26 cellular contexts compared by ENCODE assay signal in genomic region chr5:64286381-64286780, GRCh38.
"Had no signal": no experiment of that assay in that cellular context is flagged by ENCODE, and none has a peak within 500 bp of the region (broad histone marks: within the 10 kb centered on the region; RNA-seq: fewer than 3 reads in every experiment).

No MANE protein-coding gene starts in this region.

- H3K9ac ChIP-seq: neural progenitor cell, parathyroid adenoma had no signal

- FAIRE-seq: urothelium cell line had no signal

- H3K4me1 ChIP-seq: neural progenitor cell, parathyroid adenoma, psoas muscle, spleen, tibial nerve, upper lobe of left lung, vagina had no signal

- H3K4me3 ChIP-seq: neural progenitor cell, ovary, psoas muscle, skin epidermis, smooth muscle cell, spleen, thoracic aorta, thyroid gland, tibial nerve, upper lobe of left lung, vagina had no signal

- ATAC-seq: naive thymus-derived CD4-positive, alpha-beta T cell; natural killer cell; psoas muscle; stimulated activated memory B cell treated with anti-CD40 and anti-IgM and Interleukin-4, amounts not matched to agents 10 μg/mL and 1 μg/mL and 100 μg/mL, for 72 hours; stimulated activated naive CD8-positive, alpha-beta T cell treated with anti-CD3 and anti-CD28 coated beads, Interleukin-15, amount 100 ng/mL, for 72 hours; stimulated activated naive CD8-positive, alpha-beta T cell treated with anti-CD3 and anti-CD28 coated beads, Interleukin-15, Interleukin-2, amounts not matched to agents 100 U/mL and 50 U/mL, for 24 hours had no signal

- H3K27me3 ChIP-seq: neural progenitor cell, ovary, spleen, thyroid gland, tibial nerve, upper lobe of left lung, vagina had no signal

- H3K36me3 ChIP-seq: neural progenitor cell, ovary, spleen, thoracic aorta, thyroid gland, tibial nerve, upper lobe of left lung, vagina had no signal

- H3K27ac ChIP-seq: neural progenitor cell, ovary, parathyroid adenoma, psoas muscle, skin epidermis, spleen, thoracic aorta, thyroid gland, tibial nerve, upper lobe of left lung, vagina had no signal

- H2AFZ ChIP-seq: neural progenitor cell, parathyroid adenoma had no signal

- DNase-seq: naive thymus-derived CD4-positive, alpha-beta T cell; natural killer cell; occipital lobe; ovary; psoas muscle; spleen; stimulated activated CD4-positive, alpha-beta T cell treated with anti-CD3 and anti-CD28 coated beads, Interleukin-12 subunit alpha, Interleukin-12 subunit beta, amount 100 ng/mL, for 4 hours; stimulated activated CD4-positive, alpha-beta T cell treated with anti-CD3 and anti-CD28 coated beads, Interleukin-1b, Interleukin-23, amount 100 ng/mL, for 48 hours; stimulated activated CD4-positive, alpha-beta T cell treated with anti-CD3 and anti-CD28 coated beads, Interleukin-4, amount 100 ng/mL, for 1 hour; stimulated activated CD4-positive, alpha-beta T cell treated with anti-CD3 and anti-CD28 coated beads, Interleukin-4, amount 100 ng/mL, for 4 hours; stimulated activated CD8-positive, alpha-beta memory T cell treated with anti-CD3 and anti-CD28 coated beads, Interleukin-4, amount 100 ng/mL, for 48 hours; stimulated activated naive CD4-positive, alpha-beta T cell; stimulated activated naive CD8-positive, alpha-beta T cell treated with anti-CD3 and anti-CD28 coated beads, Interleukin-15, amount 100 ng/mL, for 72 hours; stimulated activated naive CD8-positive, alpha-beta T cell treated with anti-CD3 and anti-CD28 coated beads, Interleukin-15, Interleukin-2, amounts not matched to agents 100 U/mL and 50 U/mL, for 24 hours; thyroid gland; trophoblast cell; upper lobe of left lung had no signal

- H3K9me3 ChIP-seq: ovary, thyroid gland, vagina had no signal

- H3K4me2 ChIP-seq: neural progenitor cell, smooth muscle cell had no signal
